Comparison of ENCODE assay signal across 19 cellular contexts in genomic region chr20:22985212-22985611, GRCh38. TPM values are rescaled to one million over a fixed set of nuclear protein-coding genes. Genes with fewer than 3 reads are reported as not detected.
DNase-seq lines count a peak whose midpoint lies in the region; ATAC-seq, FAIRE-seq and TF ChIP-seq lines count a peak whose summit lies in the region.
"Had no signal": no experiment of that assay in that cellular context is flagged by ENCODE, and none has a peak within 500 bp of the region (broad histone marks: within the 10 kb centered on the region; RNA-seq: fewer than 3 reads in every experiment).

No MANE protein-coding gene starts in this region.

- FAIRE-seq in H1 (lab: Jason Lieb, UNC), result no peak
- FAIRE-seq: G401.6, GM12891 had no signal

- POLR2A ChIA-PET in H1 (lab: Charles Lee; ENCODE audit: partially characterized antibody), result no interaction called here

- ATAC-seq in heart left ventricle, result peak in 2 of 4 donors; percentile 68 to 74
- ATAC-seq in lower lobe of right lung, result no peak
- no peak for ATAC-seq in upper lobe of left lung (ENCODE audit: low FRiP score in 2 of 2)
- ATAC-seq in HG03432 (IDR thresholded peaks at IDR 0.05; ENCODE audit: unreplicated experiment), result no peak
- no peak for ATAC-seq in GM19463 (IDR thresholded peaks at IDR 0.05; ENCODE audit: unreplicated experiment)
- no peak for ATAC-seq in GM21529 (IDR thresholded peaks at IDR 0.05; ENCODE audit: unreplicated experiment)

- CTCF ChIA-PET in H1 (lab: Charles Lee; ENCODE audit: partially characterized antibody), result interaction anchor here (0.9 to 3.4 kb wide), 2 partner anchors 10 to 294 kb away, joined by 3 to 24 read pairs; no protein-coding TSS in a partner anchor

- no peak for TF ChIP-seq EP300 in H1 (IDR thresholded peaks at IDR 0.05; ENCODE audit: borderline replicate concordance in 1 of 2, low read depth in 2 of 2, low read length in 2 of 2)
- TF ChIP-seq EP300 in upper lobe of left lung (IDR thresholded peaks at IDR 0.05), result no peak

- H3K79me1 ChIP-seq in H1 (ENCODE audit: low read depth, low read length), result no peaks in the 10 kb centered on the region

- no peak overlapping the region for H3K9ac ChIP-seq in H1 (replicated peaks in 1 of 4; ENCODE audit: extremely low read depth in 1 of 4, low read depth in 3 of 4, low read length in 3 of 4)

- H3K4me1 ChIP-seq in heart left ventricle (peaks cover 0 to 23% (median 9%) of the 10 kb centered on the region in 12 donors), right atrium auricular region (peaks cover 0 to 14% of the 10 kb centered on the region in 2 donors), H1 (replicated peaks in 1 of 4; ENCODE audit: control insufficient read depth in 3 of 4, insufficient read depth in 4 of 4, low read length in 3 of 4) (no peaks in the 10 kb centered on the region), lower lobe of right lung (peaks cover 25% of the 10 kb centered on the region), upper lobe of left lung (peaks cover 7 to 19% (median 13%) of the 10 kb centered on the region in 4 donors)

- H3K27ac ChIP-seq in heart left ventricle, result peak overlapping the region in 10 of 12 donors; percentile 32 to 70 (median 56)
- no peak overlapping the region for H3K27ac ChIP-seq in right atrium auricular region
- H3K27ac ChIP-seq in H1 (ENCODE audit: low read depth, low read length), result no peak overlapping the region
- H3K27ac ChIP-seq in lower lobe of right lung, result peak overlapping the region; percentile 50
- H3K27ac ChIP-seq in upper lobe of left lung, result peak overlapping the region; percentile 18 to 62 (median 42)

- no peaks in the 10 kb centered on the region for H3K79me2 ChIP-seq in H1 (ENCODE audit: control insufficient read depth in 1 of 2, insufficient read depth in 2 of 2, low read length in 2 of 2)

- no peak overlapping the region for H3K18ac ChIP-seq in H1 (ENCODE audit: extremely low read depth, low read length)

- no peak overlapping the region for H4K91ac ChIP-seq in H1 (replicated peaks; ENCODE audit: insufficient read length, low read length)

- DNase-seq in heart left ventricle (no peak), right atrium auricular region (ENCODE audit: low spot score) (no peak), H1 (ENCODE audit: low read depth in 1 of 2, low spot score in 2 of 2) (no peak), lower lobe of right lung (no peak), upper lobe of left lung (no peak)
- DNase-seq: 8988T; Calu3; CD4-positive, alpha-beta T cell; DMS 273 treated with DMSO at 0.1 percent for 48 hours; DMS79; EL; GOT3; HCEC 1CT; HFFc6 had no signal

- H3K4ac ChIP-seq in H1 (replicated peaks; ENCODE audit: insufficient read length, low read depth, low read length), result no peak overlapping the region

- H3K9me3 ChIP-seq in heart left ventricle, result peaks cover 0 to 11% (median 0%) of the 10 kb centered on the region in 12 donors
- H3K9me3 ChIP-seq in right atrium auricular region, result no peaks in the 10 kb centered on the region
- no peaks in the 10 kb centered on the region for H3K9me3 ChIP-seq in H1 (ENCODE audit: insufficient read depth in 2 of 2, low read depth in 1 of 2, low read length in 1 of 2)
- no peaks in the 10 kb centered on the region for H3K9me3 ChIP-seq in lower lobe of right lung
- no peaks in the 10 kb centered on the region for H3K9me3 ChIP-seq in upper lobe of left lung

- H3K36me3 ChIP-seq in heart left ventricle (no peaks in the 10 kb centered on the region), right atrium auricular region (no peaks in the 10 kb centered on the region), H1 (ENCODE audit: control insufficient read depth in 2 of 4, insufficient read depth in 4 of 4, low read length in 3 of 4) (no peaks in the 10 kb centered on the region), lower lobe of right lung (no peaks in the 10 kb centered on the region), upper lobe of left lung (no peaks in the 10 kb centered on the region)

- H2BK120ac ChIP-seq in H1 (replicated peaks; ENCODE audit: low read depth, low read length), result no peak overlapping the region

- H3K23ac ChIP-seq in H1 (ENCODE audit: insufficient read length), result no peak overlapping the region

- no peak overlapping the region for H3K4me2 ChIP-seq in H1 (ENCODE audit: insufficient read depth in 1 of 2, low read depth in 2 of 2, low read length in 2 of 2)

- H4K20me1 ChIP-seq in H1 (replicated peaks in 1 of 2; ENCODE audit: control insufficient read depth in 1 of 2, insufficient read depth in 2 of 2, low read length in 2 of 2), result no peaks in the 10 kb centered on the region

- no peak overlapping the region for H4K8ac ChIP-seq in H1 (ENCODE audit: extremely low read depth, insufficient read depth, low read length)

- H2BK5ac ChIP-seq in H1 (ENCODE audit: low read depth, low read length), result no peak overlapping the region

- no peaks in the 10 kb centered on the region for H3K23me2 ChIP-seq in H1 (ENCODE audit: low read depth, low read length)

- H3K27me3 ChIP-seq in heart left ventricle (no peaks in the 10 kb centered on the region), right atrium auricular region (no peaks in the 10 kb centered on the region), H1 (replicated peaks in 1 of 4; ENCODE audit: control insufficient read depth in 3 of 4, extremely low read depth in 1 of 4, insufficient read depth in 3 of 4, low read length in 3 of 4) (no peaks in the 10 kb centered on the region), lower lobe of right lung (ENCODE audit: low read depth) (no peaks in the 10 kb centered on the region), upper lobe of left lung (no peaks in the 10 kb centered on the region)

- intact Hi-C loops in heart left ventricle (cut with DNase I), result loop anchor here in 3 of 10 donors (2.0 to 10.0 kb wide), 4 partner anchors 60 to 122 kb away; partner anchors contain the start of gene THBD (in 1 of the 3)
- intact Hi-C loops in lower lobe of right lung (cut with DNase I), result no loop called here

- no peak for TF ChIP-seq POLR2A in heart left ventricle (IDR thresholded peaks at IDR 0.05)
- no peak for TF ChIP-seq POLR2A in H1 (IDR thresholded peaks at IDR 0.05; ENCODE audit: control extremely low read depth in 1 of 2, low read depth in 2 of 2, low read length in 2 of 2)
- no peak for TF ChIP-seq POLR2A in upper lobe of left lung (IDR thresholded peaks at IDR 0.05)

- no peak overlapping the region for H2BK15ac ChIP-seq in H1 (ENCODE audit: low read length)

- H2BK20ac ChIP-seq in H1 (ENCODE audit: low read length), result no peak overlapping the region

- no peak for TF ChIP-seq RAD21 in H1 (IDR thresholded peaks at IDR 0.05 in 1 of 2, conservative IDR thresholded peaks at IDR 0.05 in 1 of 2; ENCODE audit: low read depth in 2 of 2, low read length in 2 of 2)

- H3K4me3 ChIP-seq in heart left ventricle, result no peak overlapping the region
- no peak overlapping the region for H3K4me3 ChIP-seq in right atrium auricular region
- no peak overlapping the region for H3K4me3 ChIP-seq in H1 (ENCODE audit: extremely low read depth in 1 of 4, insufficient read depth in 2 of 4, low read depth in 3 of 4, low read length in 4 of 4)
- H3K4me3 ChIP-seq in lower lobe of right lung, result no peak overlapping the region
- no peak overlapping the region for H3K4me3 ChIP-seq in upper lobe of left lung

- H3K14ac ChIP-seq in H1 (ENCODE audit: insufficient read length), result no peak overlapping the region

- no peak overlapping the region for H2AK5ac ChIP-seq in H1 (ENCODE audit: low read depth, low read length)

- no peak for TF ChIP-seq CTCF in heart left ventricle (IDR thresholded peaks at IDR 0.05)
- TF ChIP-seq CTCF in right atrium auricular region (IDR thresholded peaks at IDR 0.05), result no peak
- no peak for TF ChIP-seq CTCF in H1 (IDR thresholded peaks at IDR 0.05; ENCODE audit: control extremely low read depth in 1 of 3, insufficient read depth in 1 of 3, low read depth in 1 of 3, low read length in 3 of 3)
- TF ChIP-seq CTCF in lower lobe of right lung (IDR thresholded peaks at IDR 0.05), result no peak
- no peak for TF ChIP-seq CTCF in upper lobe of left lung (IDR thresholded peaks at IDR 0.05)

- H2BK12ac ChIP-seq in H1 (ENCODE audit: low read depth, low read length), result no peak overlapping the region

- H2AFZ ChIP-seq in H1 (ENCODE audit: low read length), result 0 out of 2 replicates have a peak overlapping the region, but pooled peaks have one; percentile 12

- H4K5ac ChIP-seq in H1 (ENCODE audit: insufficient read length, low read depth, low read length), result no peak overlapping the region

- WGBS in heart left ventricle, 4 donors, result 51 to 66% (median 62%) methylated on average over 4 of the region's 4 CpGs
- WGBS in H1 (ENCODE audit: extremely low coverage in 1 of 2, insufficient coverage in 1 of 2, insufficient read length in 1 of 2, insufficient replicate concordance in 2 of 2, low coverage in 1 of 2, low lambda C conversion rate in 2 of 2, missing lambda C conversion rate in 1 of 2), 2 experiments, result 94% methylated on average over 4 of the region's 4 CpGs; no CpG with 5 or more reads in 1 of the 2 experiments
- WGBS in upper lobe of left lung, 2 donors, result 53 to 62% methylated on average over 4 of the region's 4 CpGs

- no peak overlapping the region for H3K56ac ChIP-seq in H1 (replicated peaks; ENCODE audit: insufficient read length, low read depth, low read length)

TF ChIP-seq in H1, 55 proteins besides CTCF, POLR2A, EP300 and RAD21 (continues in another document):
- TF ChIP-seq JUND (IDR thresholded peaks at IDR 0.05; ENCODE audit: low read length) (no peak), CREB1 (IDR thresholded peaks at IDR 0.05) (no peak), ATF3 (IDR thresholded peaks at IDR 0.05; ENCODE audit: insufficient read depth, low read depth, low read length) (no peak), NRF1 (IDR thresholded peaks at IDR 0.05; ENCODE audit: low read depth, low read length) (no peak), TCF12 (IDR thresholded peaks at IDR 0.05; ENCODE audit: low read depth, low read length) (no peak), JUN (IDR thresholded peaks at IDR 0.05; ENCODE audit: low read depth, low read length) (no peak)

RNA-seq across cellular contexts. Expression of gene SSTR4, which starts 49.9 kb away (rescaled TPM):
- total RNA-seq in heart left ventricle (under 1 TPM in 1 of 9 donors, not detected in 8; 0.28 TPM), right atrium auricular region (not detected), lower lobe of right lung (0.35 TPM), upper lobe of left lung (under 1 TPM in 1 of 6 donors, not detected in 5; 0.30 TPM)
- polyA plus RNA-seq in heart left ventricle (not detected), H1 (2011; rRNA removed) (0.05 and 0.14 TPM in 2 replicates)
- total RNA-seq in H1 (2021; fragmentation: NEBNext Ultra II Directional; extraction: Animal tissue kit (Norgen Biotek cat#: 25700)), result not detected in 2 replicates
- 0.08 TPM for polyA plus RNA-seq in H1 (2011; cell fraction: cytosol; rRNA removed)
- 0.10 TPM for polyA plus RNA-seq in H1 (2011; cell fraction: nucleus; rRNA removed)
- not detected in 4 replicates for polyA plus RNA-seq in H1 (2012, experiment 1 of 2)
- not detected for polyA plus RNA-seq in H1 (2012, experiment 2 of 2)
- polyA plus RNA-seq in H1 (2013, experiment 1 of 2), result not detected
- polyA plus RNA-seq in H1 (2013, experiment 2 of 2), result 0.04 TPM
- polyA minus RNA-seq in H1 (2011; rRNA and poly(A)+ RNA removed), result not detected in 2 replicates
- polyA minus RNA-seq in H1 (2011; cell fraction: cytosol; rRNA and poly(A)+ RNA removed), result not detected
- not detected for polyA minus RNA-seq in H1 (2011; cell fraction: nucleus; rRNA and poly(A)+ RNA removed)
- total RNA-seq: Calu3; CD4-positive, alpha-beta T cell; HFFc6 had no signal

Comparison
In these comparisons a context has a peak if more than half of its experiments do, and no peak if none do; other contexts are left out.
1. H3K27ac ChIP-seq: peak in heart left ventricle (10 of 12), lower lobe of right lung (single experiment) and upper lobe of left lung (4 of 4); none in right atrium auricular region (0 of 2) and H1 (single experiment).